In the genomic region with DNA sequence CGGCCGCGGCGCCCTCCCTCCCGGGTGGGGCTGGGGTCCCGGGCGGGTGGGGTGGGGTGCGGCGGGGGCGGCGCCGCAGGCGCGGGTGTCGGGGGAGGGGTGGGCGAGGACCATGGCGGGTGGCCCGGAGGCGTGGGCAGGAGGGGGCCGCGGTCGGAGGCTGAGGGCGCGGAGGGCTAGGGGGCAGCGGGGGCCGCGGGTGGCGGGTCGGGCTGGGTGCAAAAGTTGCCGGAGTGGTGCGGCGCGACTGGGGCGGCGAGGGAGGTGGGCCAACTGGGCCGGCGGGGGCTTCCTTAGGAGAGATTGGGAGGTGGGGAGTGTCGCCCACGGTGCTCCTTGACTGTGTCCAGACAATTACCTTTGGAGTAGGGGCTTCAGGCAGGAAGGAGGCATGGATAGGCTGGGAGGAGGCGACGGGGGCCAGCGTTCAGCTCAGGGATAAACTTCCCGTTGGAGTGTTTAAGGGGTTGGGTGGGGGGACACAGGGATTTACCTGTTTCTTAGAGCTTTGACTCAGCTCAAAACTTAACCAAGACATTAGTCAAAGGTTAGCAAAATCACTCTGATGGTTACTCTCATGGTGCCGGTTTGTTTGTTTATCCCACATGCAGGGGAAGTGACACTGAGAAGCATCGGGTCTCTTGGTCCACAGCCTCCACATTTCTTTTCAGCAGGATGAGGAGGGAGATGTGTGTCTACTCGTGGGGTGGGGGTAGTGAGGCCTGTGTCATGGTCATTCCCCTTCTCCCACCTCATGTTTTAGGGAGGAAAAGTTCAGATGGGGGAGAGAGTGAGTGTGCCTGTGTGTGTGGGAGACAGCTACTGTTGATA, we compare ENCODE assay signal across 8 cellular contexts. TPM values are rescaled to one million over a fixed set of nuclear protein-coding genes. Genes with fewer than 3 reads are reported as not detected.
DNase-seq lines count a peak whose midpoint lies in the region; ATAC-seq and TF ChIP-seq lines count a peak whose summit lies in the region.

No MANE protein-coding gene starts in this region.

- H3K4ac ChIP-seq in trophoblast cell (ENCODE audit: low read depth, low read length): peak overlapping the region; percentile 88

- no peak overlapping the region for H2AK5ac ChIP-seq in trophoblast cell (ENCODE audit: low read length)

- H3K27me3 Mint-ChIP-seq in activated naive CD4-positive, alpha-beta T cell treated with anti-CD3 and anti-CD28 coated beads, Interleukin-2, amount 10 ng/mL, durations not matched to agents 7 days and 5 days: peaks cover 10% of the 10 kb centered on the region

- peak overlapping the region; percentile 91 for H3K27ac Mint-ChIP-seq in activated naive CD4-positive, alpha-beta T cell treated with anti-CD3 and anti-CD28 coated beads, Interleukin-2, amount 10 ng/mL, durations not matched to agents 7 days and 5 days

- peak overlapping the region; percentile 76 for H4K8ac ChIP-seq in trophoblast cell (ENCODE audit: low read depth, low read length)

- H3K27ac ChIP-seq in 22Rv1: peak overlapping the region; percentile 90
- peak overlapping the region; percentile 84 for H3K27ac ChIP-seq in trophoblast cell (ENCODE audit: low read depth, low read length)

- H3K23ac ChIP-seq in trophoblast cell (ENCODE audit: low read length): no peak overlapping the region

- no peak for TF ChIP-seq CTCF in 22Rv1 (IDR thresholded peaks at IDR 0.05)

- peak overlapping the region; percentile 64 for H4K12ac ChIP-seq in trophoblast cell (ENCODE audit: low read depth, low read length)

- no peaks in the 10 kb centered on the region for H3K9me3 Mint-ChIP-seq in activated naive CD4-positive, alpha-beta T cell treated with anti-CD3 and anti-CD28 coated beads, Interleukin-2, amount 10 ng/mL, durations not matched to agents 7 days and 5 days

- H4K91ac ChIP-seq in trophoblast cell (ENCODE audit: low read depth, low read length): peak overlapping the region; percentile 90

- no CpG with 5 or more reads among the region's 46 CpGs for WGBS in trophoblast cell (ENCODE audit: extremely low coverage, insufficient coverage, insufficient read length)

- no peaks in the 10 kb centered on the region for H3K27me3 ChIP-seq in trophoblast cell (ENCODE audit: insufficient read depth, low read length)

- peaks cover 11% of the 10 kb centered on the region for H3K36me3 Mint-ChIP-seq in activated naive CD4-positive, alpha-beta T cell treated with anti-CD3 and anti-CD28 coated beads, Interleukin-2, amount 10 ng/mL, durations not matched to agents 7 days and 5 days

- peak overlapping the region; percentile 87 for H3K4me3 ChIP-seq in trophoblast cell (ENCODE audit: low read depth, low read length)

- peaks cover 0 to 4% of the 10 kb centered on the region in 2 experiments for H3K4me1 ChIP-seq in trophoblast cell (ENCODE audit: control insufficient read depth in 1 of 2, insufficient read depth in 2 of 2, low read length in 2 of 2)

- peak overlapping the region; percentile 95 for H2AFZ ChIP-seq in trophoblast cell (ENCODE audit: insufficient read depth, low read length, poor library complexity)

- H3K9ac ChIP-seq in trophoblast cell (ENCODE audit: low read length): peak overlapping the region; percentile 72

- H2BK12ac ChIP-seq in trophoblast cell (ENCODE audit: low read length): no peak overlapping the region

- H3K18ac ChIP-seq in trophoblast cell (ENCODE audit: low read length): peak overlapping the region; percentile 67

- H3K79me2 ChIP-seq in trophoblast cell (ENCODE audit: control insufficient read depth, insufficient read depth, low read length, poor library complexity): peaks cover 13% of the 10 kb centered on the region

- peak overlapping the region; percentile 90 for H2BK5ac ChIP-seq in trophoblast cell (ENCODE audit: low read depth, low read length, poor library complexity)

- CTCF ChIA-PET in activated naive CD4-positive, alpha-beta T cell treated with anti-CD3 and anti-CD28 coated beads, Interleukin-2, amount 10 ng/mL, durations not matched to agents 7 days and 5 days (lab: Charles Lee): interaction anchor here (1.0 to 1.4 kb wide), 2 partner anchors 90 to 98 kb away, joined by 3 to 7 read pairs; partner anchors contain the start of gene CEP120

- H3K4me1 Mint-ChIP-seq in activated naive CD4-positive, alpha-beta T cell treated with anti-CD3 and anti-CD28 coated beads, Interleukin-2, amount 10 ng/mL, durations not matched to agents 7 days and 5 days: peaks cover 55% of the 10 kb centered on the region

- peak overlapping the region; percentile 66 for H3K4me2 ChIP-seq in trophoblast cell (ENCODE audit: low read length)

- intact Hi-C loops in cardiac septum (cut with DNase I): loop anchor here (2.0 to 10.0 kb wide), 3 partner anchors 72 to 99 kb away; partner anchors contain the start of gene CEP120

- H2BK120ac ChIP-seq in trophoblast cell (ENCODE audit: insufficient read depth, low read length, poor library complexity): peak overlapping the region; percentile 68

- H3K9me3 ChIP-seq in trophoblast cell (ENCODE audit: insufficient read depth, low read depth, low read length): no peaks in the 10 kb centered on the region

- H3K79me1 ChIP-seq in trophoblast cell (ENCODE audit: low read length): peaks cover 11% of the 10 kb centered on the region

- no peaks in the 10 kb centered on the region for H3K36me3 ChIP-seq in trophoblast cell (ENCODE audit: control insufficient read depth in 1 of 2, insufficient read depth in 2 of 2, low read length in 2 of 2)

- ATAC-seq in GM18511 (IDR thresholded peaks at IDR 0.05; ENCODE audit: unreplicated experiment) (peak; percentile 29), HG03066 (IDR thresholded peaks at IDR 0.05; ENCODE audit: low read depth, unreplicated experiment) (peak; percentile 14)

- H3K14ac ChIP-seq in trophoblast cell (ENCODE audit: low read length): peak overlapping the region; percentile 86

- H3K4me3 Mint-ChIP-seq in activated naive CD4-positive, alpha-beta T cell treated with anti-CD3 and anti-CD28 coated beads, Interleukin-2, amount 10 ng/mL, durations not matched to agents 7 days and 5 days: peak overlapping the region; percentile 96

- DNase-seq in RPMI7951 (ENCODE audit: low read depth) (peak; percentile 20), cardiac septum (ENCODE audit: low spot score) (peak; percentile 79), trophoblast cell (peak in 1 of 2 donors; percentile 42), cerebellar nuclear complex (lab: John Stamatoyannopoulos, UW) (no peak)
- peak; percentile 59 for DNase-seq in activated naive CD4-positive, alpha-beta T cell treated with anti-CD3 and anti-CD28 coated beads, Interleukin-2, amount 10 ng/mL, durations not matched to agents 7 days and 5 days

RNA-seq across cellular contexts. Expression of gene CSNK1G3, which starts 0.9 kb away (rescaled TPM):
- 31.9 and 35.7 TPM in 2 replicates for total RNA-seq in RPMI7951 (2014; rRNA removed; shearing (Covaris generic))
- 28.0 TPM for total RNA-seq in cardiac septum
- polyA plus RNA-seq in trophoblast cell (2013): 37.9 and 40.6 TPM in 2 replicates

Comparison
In these comparisons a context has a peak if more than half of its experiments do, and no peak if none do; other contexts are left out.
1. DNase-seq: peak in RPMI7951 (single experiment), activated naive CD4-positive, alpha-beta T cell treated with anti-CD3 and anti-CD28 coated beads, Interleukin-2, amount 10 ng/mL, durations not matched to agents 7 days and 5 days (single experiment) and cardiac septum (single experiment); none in cerebellar nuclear complex (0 of 2).